ENCODE assay signal across 1 cellular context in genomic region chr17:41547921-41548843, GRCh38.
TF ChIP-seq lines count a peak whose summit lies in the region.

No MANE protein-coding gene starts in this region.

TF ChIP-seq in K562, 482 proteins besides CTCF, POLR2A, EP300 and RAD21 (continued from another document and continues in another):
- TF ChIP-seq ZNF407 (IDR thresholded peaks at IDR 0.05; ENCODE audit: low read depth) (no peak), THRAP3 (IDR thresholded peaks at IDR 0.05; ENCODE audit: borderline replicate concordance) (no peak), EGR1 (conservative IDR thresholded peaks at IDR 0.05) (peak; percentile 85), PPARD (CRISPR knock-in tag; IDR thresholded peaks at IDR 0.05) (no peak), TARDBP (IDR thresholded peaks at IDR 0.05) (no peak), CEBPG (CRISPR knock-in tag; IDR thresholded peaks at IDR 0.05) (no peak), CEBPG (tag; conservative IDR thresholded peaks at IDR 0.05 in 1 of 2, IDR thresholded peaks at IDR 0.05 in 1 of 2) (no peak), ZNF134 (CRISPR knock-in tag; conservative IDR thresholded peaks at IDR 0.05) (no peak), KDM4B (IDR thresholded peaks at IDR 0.05; ENCODE audit: borderline replicate concordance in 2 of 2, low read depth in 1 of 2) (no peak), PHF20 (IDR thresholded peaks at IDR 0.05; ENCODE audit: partially characterized antibody) (no peak), MAX (CRISPR knock-in tag; IDR thresholded peaks at IDR 0.05) (0 out of 2 replicates have a peak, but pooled peaks have one; percentile 14), ZNF384 (IDR thresholded peaks at IDR 0.05; ENCODE audit: low read depth, low read length) (no peak), ZNF436 (CRISPR knock-in tag; IDR thresholded peaks at IDR 0.05) (no peak), SFPQ (IDR thresholded peaks at IDR 0.05; ENCODE audit: low read depth, low read length) (no peak), ZSCAN29 (IDR thresholded peaks at IDR 0.05) (no peak), PURB (CRISPR knock-in tag; IDR thresholded peaks at IDR 0.05; ENCODE audit: low read depth) (no peak), HSF4 (CRISPR knock-in tag; IDR thresholded peaks at IDR 0.05; ENCODE audit: borderline replicate concordance) (no peak), ARID3A (IDR thresholded peaks at IDR 0.05; ENCODE audit: borderline replicate concordance, low read depth, low read length) (no peak), MECOM (CRISPR knock-in tag; IDR thresholded peaks at IDR 0.05) (no peak), THAP7 (CRISPR knock-in tag; IDR thresholded peaks at IDR 0.05) (no peak), ZBTB9 (CRISPR knock-in tag; IDR thresholded peaks at IDR 0.05) (no peak), KAT2B (IDR thresholded peaks at IDR 0.05; ENCODE audit: low read depth, low read length) (no peak), JUND (IDR thresholded peaks at IDR 0.05; ENCODE audit: borderline replicate concordance, low read depth, low read length) (peak; percentile 86), JUND (tag; IDR thresholded peaks at IDR 0.05; ENCODE audit: borderline replicate concordance, low read depth, low read length) (peak; percentile 52; the same call in 2 of the 3 replicates), CREB3 (tag; conservative IDR thresholded peaks at IDR 0.05; ENCODE audit: low read depth) (no peak), JUN (IDR thresholded peaks at IDR 0.05; ENCODE audit: borderline replicate concordance, low read depth, low read length) (peak; percentile 77; the same call in 1 of the 2 replicates), JUN (CRISPR knock-in tag; IDR thresholded peaks at IDR 0.05; ENCODE audit: borderline replicate concordance) (no peak), RAD51 (IDR thresholded peaks at IDR 0.05; ENCODE audit: borderline replicate concordance, low read depth) (no peak), MITF (IDR thresholded peaks at IDR 0.05) (no peak), TEAD4 (IDR thresholded peaks at IDR 0.05; ENCODE audit: low read length) (no peak), TEAD4 (CRISPR knock-in tag; IDR thresholded peaks at IDR 0.05; ENCODE audit: borderline replicate concordance) (no peak), CEBPZ (IDR thresholded peaks at IDR 0.05; ENCODE audit: borderline replicate concordance, low read depth, low read length) (no peak), HDAC6 (IDR thresholded peaks at IDR 0.05; ENCODE audit: low read depth, low read length) (no peak), MEF2D (tag; conservative IDR thresholded peaks at IDR 0.05; ENCODE audit: low read depth) (no peak), ZNF41 (CRISPR knock-in tag; conservative IDR thresholded peaks at IDR 0.05) (no peak)
